ENCODE assay signal across 6 cellular contexts in genomic region chr6:64945450-64945849, GRCh38.
"Had no signal": no experiment of that assay in that cellular context is flagged by ENCODE, and none has a peak within 500 bp of the region (broad histone marks: within the 10 kb centered on the region; RNA-seq: fewer than 3 reads in every experiment).

No MANE protein-coding gene starts in this region.

- H3K9ac ChIP-seq: KMS-11 had no signal

- ATAC-seq: K562 had no signal

- H3K4me2 ChIP-seq: KMS-11 had no signal

- DNase-seq: KBM-7, KG1 had no signal

- H3K27ac ChIP-seq: HL-60, KMS-11 had no signal

- H3K4me3 ChIP-seq: K562 had no signal

- FAIRE-seq: HTR-8/SVneo, K562 had no signal
